ENCODE assay signal across 11 cellular contexts in the genomic region with DNA sequence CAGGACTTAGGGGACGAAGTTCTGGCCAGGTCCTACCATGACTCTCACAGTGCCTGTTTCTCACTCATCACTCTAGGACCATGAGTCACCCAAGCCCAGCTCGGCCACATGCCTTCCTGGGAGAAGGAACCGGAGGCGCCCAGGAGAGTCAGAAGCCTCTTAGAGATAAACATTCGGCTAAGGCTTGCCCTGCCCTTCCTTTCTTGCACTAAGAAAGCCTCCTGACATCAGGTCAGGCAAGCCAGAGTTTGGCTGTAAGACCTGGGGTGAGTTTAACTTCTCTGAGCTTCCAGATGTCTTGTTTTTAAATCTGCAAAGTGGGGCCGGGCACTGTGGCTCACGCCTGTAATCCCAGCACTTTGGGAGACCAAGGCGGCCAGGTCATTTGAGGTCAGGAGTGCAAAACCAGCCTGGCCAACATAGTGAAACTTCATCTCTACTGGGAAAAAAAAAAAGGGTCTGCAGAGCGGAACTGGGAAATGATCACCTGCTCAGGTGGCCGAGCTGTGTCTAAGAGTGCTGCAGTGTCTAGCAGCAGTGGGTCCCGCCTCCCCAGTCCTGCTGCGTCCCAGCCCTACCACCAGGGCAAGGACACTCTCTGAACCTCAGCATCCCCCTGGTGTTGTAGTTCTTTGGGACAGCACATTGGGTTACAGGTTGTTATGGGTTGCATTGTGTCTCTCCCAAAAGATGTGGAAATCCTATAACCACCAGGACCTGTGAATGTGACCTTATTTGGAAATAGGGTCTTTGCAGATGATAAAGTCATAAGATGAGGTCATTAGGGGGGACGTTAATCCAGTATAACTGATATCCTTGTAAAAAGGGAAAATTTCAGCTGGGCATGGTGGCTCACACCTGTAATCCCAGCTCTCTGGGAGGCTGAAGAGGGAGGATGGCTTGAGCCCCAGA. TPM values are rescaled to one million over a fixed set of nuclear protein-coding genes. Genes with fewer than 3 reads are reported as not detected.
DNase-seq lines count a peak whose midpoint lies in the region; ATAC-seq, FAIRE-seq and TF ChIP-seq lines count a peak whose summit lies in the region.
"Had no signal": no experiment of that assay in that cellular context is flagged by ENCODE, and none has a peak within 500 bp of the region (broad histone marks: within the 10 kb centered on the region; RNA-seq: fewer than 3 reads in every experiment).

No MANE protein-coding gene starts in this region.

- POLR2A ChIA-PET in SK-N-SH (lab: Yijun Ruan, JAX), result no interaction called here
- POLR2A ChIA-PET in endothelial cell of umbilical vein (lab: Charles Lee), result no interaction called here

- TF ChIP-seq POLR2A in endothelial cell of umbilical vein (IDR thresholded peaks at IDR 0.05; ENCODE audit: low read depth, low read length), result no peak

- intact Hi-C loops in endothelial cell of umbilical vein (cut with micrococcal nuclease) (no loop called here), posterior vena cava (cut with DNase I) (loop anchor here in 1 of 2 donors (5.0 kb wide), 1 partner anchor 33 kb away; no protein-coding TSS in a partner anchor)

- TF ChIP-seq EP300 in SK-N-SH (IDR thresholded peaks at IDR 0.05; ENCODE audit: borderline replicate concordance in 1 of 2, low read depth in 1 of 2, low read length in 1 of 2), result no peak

- H3K9me3 ChIP-seq in SK-N-SH (no peaks in the 10 kb centered on the region), endothelial cell of umbilical vein (replicated peaks; ENCODE audit: control insufficient read depth, insufficient read depth, low read length) (no peaks in the 10 kb centered on the region)
- H3K9me3 ChIP-seq: BE2C had no signal

- no peak overlapping the region for H3K27ac ChIP-seq in SK-N-SH (ENCODE audit: low read depth in 2 of 2, low read length in 1 of 2)
- no peak overlapping the region for H3K27ac ChIP-seq in endothelial cell of umbilical vein (ENCODE audit: insufficient read depth, low read depth, low read length)

- H3K9me1 ChIP-seq in endothelial cell of umbilical vein (replicated peaks; ENCODE audit: control insufficient read depth, extremely low read depth, insufficient read depth, low read length), result no peaks in the 10 kb centered on the region

- H3K27me3 ChIP-seq in SK-N-SH (ENCODE audit: insufficient read depth) (no peaks in the 10 kb centered on the region), endothelial cell of umbilical vein (ENCODE audit: control insufficient read depth in 2 of 2, insufficient read depth in 2 of 2, low read length in 2 of 2) (peaks cover 0 to 2% of the 10 kb centered on the region in 2 experiments)
- H3K27me3 ChIP-seq: BE2C had no signal

- WGBS in SK-N-SH (ENCODE audit: low lambda C conversion rate), result 82% methylated on average over 10 of the region's 13 CpGs

- no peak; the same call in 1 of the 2 replicates for TF ChIP-seq CTCF in SK-N-SH (IDR thresholded peaks at IDR 0.05)
- no peak for TF ChIP-seq CTCF in endothelial cell of umbilical vein (IDR thresholded peaks at IDR 0.05; ENCODE audit: extremely low read depth in 1 of 2, insufficient read depth in 1 of 2, low read depth in 1 of 2, low read length in 2 of 2)

- H3F3A ChIP-seq in SK-N-SH (replicated peaks; ENCODE audit: insufficient read depth), result no peaks in the 10 kb centered on the region

- TF ChIP-seq RAD21 in SK-N-SH (IDR thresholded peaks at IDR 0.05; ENCODE audit: low read length), result no peak

- BruUV-seq in endothelial cell of umbilical vein (replicated peaks; lab: Mats Ljungman, UMichigan), result no TSS peak

- peak; percentile 61 for FAIRE-seq in endothelial cell of umbilical vein (lab: Jason Lieb, UNC)

- no peaks in the 10 kb centered on the region for H3K9me2 ChIP-seq in SK-N-SH

- H2AFZ ChIP-seq in SK-N-SH (ENCODE audit: low read depth), result peak overlapping the region; percentile 71
- peak overlapping the region; percentile 60 for H2AFZ ChIP-seq in endothelial cell of umbilical vein (ENCODE audit: low read depth, low read length)

- no peak overlapping the region for H3K9ac ChIP-seq in SK-N-SH
- H3K9ac ChIP-seq in endothelial cell of umbilical vein (replicated peaks; ENCODE audit: extremely low read depth, insufficient read depth, low read length), result no peak overlapping the region

- H3K79me2 ChIP-seq in SK-N-SH (ENCODE audit: insufficient read depth), result peaks cover 32% of the 10 kb centered on the region
- H3K79me2 ChIP-seq in endothelial cell of umbilical vein (ENCODE audit: control insufficient read depth, insufficient read depth, low read length), result peaks cover 30% of the 10 kb centered on the region

- ATAC-seq in SK-N-SH treated with all-trans-retinoic acid at 6 μM for 48 hours, result no peak
- ATAC-seq in GM18907 (IDR thresholded peaks at IDR 0.05; ENCODE audit: unreplicated experiment), result no peak
- no peak for ATAC-seq in GM21737 (IDR thresholded peaks at IDR 0.05; ENCODE audit: unreplicated experiment)
- ATAC-seq: stimulated activated memory B cell treated with anti-CD40 and anti-IgM and Interleukin-4, amounts not matched to agents 10 μg/mL and 1 μg/mL and 100 μg/mL, for 72 hours had no signal

- CTCF ChIA-PET in SK-N-SH (lab: Yijun Ruan, JAX), result interaction anchor here (1.4 to 1.9 kb wide), 2 partner anchors 21 to 33 kb away, joined by 3 to 7 read pairs; no protein-coding TSS in a partner anchor
- CTCF ChIA-PET in endothelial cell of umbilical vein (lab: Charles Lee), result interaction anchor here (0.6 to 2.3 kb wide), 3 partner anchors 9 to 33 kb away, joined by 3 to 6 read pairs (median 3); no protein-coding TSS in a partner anchor

- no peak for DNase-seq in SK-N-SH
- peak; percentile 53 for DNase-seq in OCI-M1 (lab: John Stamatoyannopoulos, UW)
- peak; percentile 66 for DNase-seq in endothelial cell of umbilical vein (ENCODE audit: low read depth, low spot score)
- DNase-seq in posterior vena cava (ENCODE audit: low spot score), result peak; percentile 82
- DNase-seq in medulla oblongata (ENCODE audit: extremely low spot score), result no peak
- DNase-seq: BE2C, NCI-H446 treated with DMSO at 0.1 percent for 48 hours had no signal

- peaks cover 19% of the 10 kb centered on the region; the same call in 1 of the 2 replicates for H4K20me1 ChIP-seq in SK-N-SH (ENCODE audit: insufficient read depth)
- no peaks in the 10 kb centered on the region for H4K20me1 ChIP-seq in endothelial cell of umbilical vein (replicated peaks; ENCODE audit: control insufficient read depth, extremely low read depth, insufficient read depth, low read length)

- peaks cover 12 to 23% of the 10 kb centered on the region in 2 experiments; a peak in 1 of 4 replicates for H3K4me1 ChIP-seq in SK-N-SH (ENCODE audit: control insufficient read depth in 1 of 2, insufficient read depth in 2 of 2, low read depth in 1 of 2, low read length in 1 of 2)
- peaks cover 9% of the 10 kb centered on the region for H3K4me1 ChIP-seq in endothelial cell of umbilical vein (ENCODE audit: control insufficient read depth, extremely low read depth, insufficient read depth, low read length)
- H3K4me1 ChIP-seq: BE2C had no signal

- H3K4me3 ChIP-seq in SK-N-SH (ENCODE audit: low read depth in 2 of 2, low read length in 1 of 2) (no peak overlapping the region), endothelial cell of umbilical vein (replicated peaks in 1 of 3; ENCODE audit: insufficient read depth in 1 of 3, low read depth in 1 of 3, low read length in 3 of 3) (no peak overlapping the region)

- dilution Hi-C loops in endothelial cell of umbilical vein (cut with MboI; ENCODE audit: extremely low pct_ligation_motif_present, low sequenced_read_pairs), result no loop called here

- no peak overlapping the region for H3K4me2 ChIP-seq in SK-N-SH
- H3K4me2 ChIP-seq in endothelial cell of umbilical vein (ENCODE audit: insufficient read depth, low read length), result no peak overlapping the region

- H3K36me3 ChIP-seq in SK-N-SH (replicated peaks in 1 of 2; ENCODE audit: control insufficient read depth in 1 of 2, insufficient read depth in 2 of 2, low read length in 1 of 2) (peaks cover 4 to 8% of the 10 kb centered on the region in 2 experiments), endothelial cell of umbilical vein (ENCODE audit: control insufficient read depth in 2 of 2, extremely low read depth in 1 of 2, insufficient read depth in 2 of 2, low read length in 2 of 2) (peaks cover 0 to 2% of the 10 kb centered on the region in 2 experiments)
- H3K36me3 ChIP-seq: BE2C had no signal

TF ChIP-seq in SK-N-SH, 30 proteins besides CTCF, POLR2A, EP300 and RAD21 (continues in another document):
- TF ChIP-seq FOSL2 (IDR thresholded peaks at IDR 0.05; ENCODE audit: borderline replicate concordance, low read depth), result 0 out of 2 replicates have a peak, but pooled peaks have one; percentile 8

TF ChIP-seq in SK-N-SH treated with all-trans-retinoic acid at 6 μM for 48 hours, 23 proteins besides CTCF, POLR2A, EP300 and RAD21 (continues in another document):
- no peak for TF ChIP-seq CSDC2 (CRISPR knock-in tag; IDR thresholded peaks at IDR 0.05)
- no peak for TF ChIP-seq ZFP3 (CRISPR knock-in tag; IDR thresholded peaks at IDR 0.05)
- TF ChIP-seq ISL1 (CRISPR knock-in tag; IDR thresholded peaks at IDR 0.05), result no peak
- no peak for TF ChIP-seq TCF4 (CRISPR knock-in tag; IDR thresholded peaks at IDR 0.05; ENCODE audit: borderline replicate concordance)

TF ChIP-seq in endothelial cell of umbilical vein, 7 proteins besides CTCF, POLR2A, EP300 and RAD21:
- TF ChIP-seq POLR2AphosphoS5 (IDR thresholded peaks at IDR 0.05; ENCODE audit: insufficient read depth, low read depth, low read length) (no peak), JUN (IDR thresholded peaks at IDR 0.05; ENCODE audit: borderline replicate concordance, insufficient read depth, insufficient read length, low read depth) (peak; percentile 38)

RNA-seq across cellular contexts. Expression of a gene that starts 1.8 kb away (rescaled TPM):
- 52.1 and 65.2 TPM in 2 replicates for polyA plus RNA-seq in SK-N-SH (2012; rRNA removed)
- 44.2 and 44.3 TPM in 2 replicates for polyA plus RNA-seq in SK-N-SH (2012; cell fraction: cytosol; rRNA removed)
- polyA plus RNA-seq in SK-N-SH (2012; cell fraction: nucleus; rRNA removed), result 139 and 179 TPM in 2 replicates
- 66.2 and 72.3 TPM in 2 replicates for total RNA-seq in endothelial cell of umbilical vein
- polyA plus RNA-seq in endothelial cell of umbilical vein, result 32.2 and 43.5 TPM in 2 replicates
- polyA plus RNA-seq in endothelial cell of umbilical vein (2011; cell fraction: cytosol; rRNA removed), result 38.6 and 42.2 TPM in 2 replicates
- polyA plus RNA-seq in endothelial cell of umbilical vein (2011; cell fraction: nucleus; rRNA removed), result 178 and 193 TPM in 2 replicates
- polyA plus RNA-seq in endothelial cell of umbilical vein (2012), result 57.1 and 59.4 TPM in 2 replicates
- polyA minus RNA-seq in endothelial cell of umbilical vein, result 48.2 and 49.9 TPM in 2 replicates
- 58.0 TPM for polyA minus RNA-seq in endothelial cell of umbilical vein (2011; cell fraction: cytosol; rRNA and poly(A)+ RNA removed)
- polyA minus RNA-seq in endothelial cell of umbilical vein (2011; cell fraction: nucleus; rRNA and poly(A)+ RNA removed), result 45.8 and 48.3 TPM in 2 replicates
- 10 to 100 TPM; 44.2 to 60.6 TPM for total RNA-seq in posterior vena cava

Comparison
In these comparisons a context has a peak if more than half of its experiments do, and no peak if none do; other contexts are left out.
1. DNase-seq: peak in OCI-M1 (single experiment), endothelial cell of umbilical vein (single experiment) and posterior vena cava (single experiment); none in SK-N-SH (single experiment) and medulla oblongata (single experiment).